ENCODE assay signal across 1 cellular context in the genomic region with DNA sequence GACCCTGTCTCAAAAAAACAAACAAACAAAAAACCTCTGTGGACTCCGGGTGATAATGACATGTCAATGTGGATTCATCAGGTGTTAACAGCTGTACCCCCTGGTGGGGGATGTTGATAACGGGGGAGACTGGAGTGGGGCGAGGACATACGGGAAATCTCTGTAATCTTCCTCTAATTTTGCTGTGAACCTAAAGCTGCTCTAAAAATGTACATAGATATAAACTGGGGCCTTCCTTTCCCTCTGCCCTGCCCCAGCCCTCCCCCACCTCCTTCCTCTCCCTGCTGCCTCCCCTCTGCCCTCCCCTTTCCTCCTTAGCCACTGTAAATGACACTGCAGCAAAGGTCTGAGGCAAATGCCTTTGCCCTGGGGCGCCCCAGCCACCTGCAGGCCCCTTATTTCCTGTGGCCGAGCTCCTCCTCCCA.
TF ChIP-seq lines count a peak whose summit lies in the region.

No MANE protein-coding gene starts in this region.

TF ChIP-seq in HepG2, 621 proteins besides CTCF, POLR2A, EP300 and RAD21:
- no peak for TF ChIP-seq KLF15 (CRISPR knock-in tag; IDR thresholded peaks at IDR 0.05; ENCODE audit: borderline replicate concordance)
- TF ChIP-seq ZNF644 (CRISPR knock-in tag; IDR thresholded peaks at IDR 0.05; ENCODE audit: low read depth) = no peak
- TF ChIP-seq, protein P1, sequence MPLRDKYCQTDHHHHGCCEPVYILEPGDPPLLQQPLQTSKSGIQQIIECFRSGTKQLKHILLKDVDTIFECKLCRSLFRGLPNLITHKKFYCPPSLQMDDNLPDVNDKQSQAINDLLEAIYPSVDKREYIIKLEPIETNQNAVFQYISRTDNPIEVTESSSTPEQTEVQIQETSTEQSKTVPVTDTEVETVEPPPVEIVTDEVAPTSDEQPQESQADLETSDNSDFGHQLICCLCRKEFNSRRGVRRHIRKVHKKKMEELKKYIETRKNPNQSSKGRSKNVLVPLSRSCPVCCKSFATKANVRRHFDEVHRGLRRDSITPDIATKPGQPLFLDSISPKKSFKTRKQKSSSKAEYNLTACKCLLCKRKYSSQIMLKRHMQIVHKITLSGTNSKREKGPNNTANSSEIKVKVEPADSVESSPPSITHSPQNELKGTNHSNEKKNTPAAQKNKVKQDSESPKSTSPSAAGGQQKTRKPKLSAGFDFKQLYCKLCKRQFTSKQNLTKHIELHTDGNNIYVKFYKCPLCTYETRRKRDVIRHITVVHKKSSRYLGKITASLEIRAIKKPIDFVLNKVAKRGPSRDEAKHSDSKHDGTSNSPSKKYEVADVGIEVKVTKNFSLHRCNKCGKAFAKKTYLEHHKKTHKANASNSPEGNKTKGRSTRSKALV (CRISPR knock-in tag; IDR thresholded peaks at IDR 0.05) = no peak
- TF ChIP-seq DMAP1 (CRISPR knock-in tag; IDR thresholded peaks at IDR 0.05) = no peak
- TF ChIP-seq, protein P2, sequence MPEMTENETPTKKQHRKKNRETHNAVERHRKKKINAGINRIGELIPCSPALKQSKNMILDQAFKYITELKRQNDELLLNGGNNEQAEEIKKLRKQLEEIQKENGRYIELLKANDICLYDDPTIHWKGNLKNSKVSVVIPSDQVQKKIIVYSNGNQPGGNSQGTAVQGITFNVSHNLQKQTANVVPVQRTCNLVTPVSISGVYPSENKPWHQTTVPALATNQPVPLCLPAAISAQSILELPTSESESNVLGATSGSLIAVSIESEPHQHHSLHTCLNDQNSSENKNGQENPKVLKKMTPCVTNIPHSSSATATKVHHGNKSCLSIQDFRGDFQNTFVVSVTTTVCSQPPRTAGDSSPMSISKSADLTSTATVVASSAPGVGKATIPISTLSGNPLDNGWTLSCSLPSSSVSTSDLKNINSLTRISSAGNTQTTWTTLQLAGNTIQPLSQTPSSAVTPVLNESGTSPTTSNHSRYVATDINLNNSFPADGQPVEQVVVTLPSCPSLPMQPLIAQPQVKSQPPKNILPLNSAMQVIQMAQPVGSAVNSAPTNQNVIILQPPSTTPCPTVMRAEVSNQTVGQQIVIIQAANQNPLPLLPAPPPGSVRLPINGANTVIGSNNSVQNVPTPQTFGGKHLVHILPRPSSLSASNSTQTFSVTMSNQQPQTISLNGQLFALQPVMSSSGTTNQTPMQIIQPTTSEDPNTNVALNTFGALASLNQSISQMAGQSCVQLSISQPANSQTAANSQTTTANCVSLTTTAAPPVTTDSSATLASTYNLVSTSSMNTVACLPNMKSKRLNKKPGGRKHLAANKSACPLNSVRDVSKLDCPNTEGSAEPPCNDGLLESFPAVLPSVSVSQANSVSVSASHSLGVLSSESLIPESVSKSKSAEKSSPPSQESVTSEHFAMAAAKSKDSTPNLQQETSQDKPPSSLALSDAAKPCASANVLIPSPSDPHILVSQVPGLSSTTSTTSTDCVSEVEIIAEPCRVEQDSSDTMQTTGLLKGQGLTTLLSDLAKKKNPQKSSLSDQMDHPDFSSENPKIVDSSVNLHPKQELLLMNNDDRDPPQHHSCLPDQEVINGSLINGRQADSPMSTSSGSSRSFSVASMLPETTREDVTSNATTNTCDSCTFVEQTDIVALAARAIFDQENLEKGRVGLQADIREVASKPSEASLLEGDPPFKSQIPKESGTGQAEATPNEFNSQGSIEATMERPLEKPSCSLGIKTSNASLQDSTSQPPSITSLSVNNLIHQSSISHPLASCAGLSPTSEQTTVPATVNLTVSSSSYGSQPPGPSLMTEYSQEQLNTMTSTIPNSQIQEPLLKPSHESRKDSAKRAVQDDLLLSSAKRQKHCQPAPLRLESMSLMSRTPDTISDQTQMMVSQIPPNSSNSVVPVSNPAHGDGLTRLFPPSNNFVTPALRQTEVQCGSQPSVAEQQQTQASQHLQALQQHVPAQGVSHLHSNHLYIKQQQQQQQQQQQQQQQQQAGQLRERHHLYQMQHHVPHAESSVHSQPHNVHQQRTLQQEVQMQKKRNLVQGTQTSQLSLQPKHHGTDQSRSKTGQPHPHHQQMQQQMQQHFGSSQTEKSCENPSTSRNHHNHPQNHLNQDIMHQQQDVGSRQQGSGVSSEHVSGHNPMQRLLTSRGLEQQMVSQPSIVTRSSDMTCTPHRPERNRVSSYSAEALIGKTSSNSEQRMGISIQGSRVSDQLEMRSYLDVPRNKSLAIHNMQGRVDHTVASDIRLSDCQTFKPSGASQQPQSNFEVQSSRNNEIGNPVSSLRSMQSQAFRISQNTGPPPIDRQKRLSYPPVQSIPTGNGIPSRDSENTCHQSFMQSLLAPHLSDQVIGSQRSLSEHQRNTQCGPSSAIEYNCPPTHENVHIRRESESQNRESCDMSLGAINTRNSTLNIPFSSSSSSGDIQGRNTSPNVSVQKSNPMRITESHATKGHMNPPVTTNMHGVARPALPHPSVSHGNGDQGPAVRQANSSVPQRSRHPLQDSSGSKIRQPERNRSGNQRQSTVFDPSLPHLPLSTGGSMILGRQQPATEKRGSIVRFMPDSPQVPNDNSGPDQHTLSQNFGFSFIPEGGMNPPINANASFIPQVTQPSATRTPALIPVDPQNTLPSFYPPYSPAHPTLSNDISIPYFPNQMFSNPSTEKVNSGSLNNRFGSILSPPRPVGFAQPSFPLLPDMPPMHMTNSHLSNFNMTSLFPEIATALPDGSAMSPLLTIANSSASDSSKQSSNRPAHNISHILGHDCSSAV (CRISPR knock-in tag; IDR thresholded peaks at IDR 0.05; ENCODE audit: borderline replicate concordance) = no peak
- TF ChIP-seq, protein P3, sequence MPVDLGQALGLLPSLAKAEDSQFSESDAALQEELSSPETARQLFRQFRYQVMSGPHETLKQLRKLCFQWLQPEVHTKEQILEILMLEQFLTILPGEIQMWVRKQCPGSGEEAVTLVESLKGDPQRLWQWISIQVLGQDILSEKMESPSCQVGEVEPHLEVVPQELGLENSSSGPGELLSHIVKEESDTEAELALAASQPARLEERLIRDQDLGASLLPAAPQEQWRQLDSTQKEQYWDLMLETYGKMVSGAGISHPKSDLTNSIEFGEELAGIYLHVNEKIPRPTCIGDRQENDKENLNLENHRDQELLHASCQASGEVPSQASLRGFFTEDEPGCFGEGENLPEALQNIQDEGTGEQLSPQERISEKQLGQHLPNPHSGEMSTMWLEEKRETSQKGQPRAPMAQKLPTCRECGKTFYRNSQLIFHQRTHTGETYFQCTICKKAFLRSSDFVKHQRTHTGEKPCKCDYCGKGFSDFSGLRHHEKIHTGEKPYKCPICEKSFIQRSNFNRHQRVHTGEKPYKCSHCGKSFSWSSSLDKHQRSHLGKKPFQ (CRISPR knock-in tag; IDR thresholded peaks at IDR 0.05; ENCODE audit: insufficient replicate concordance) = no peak
- TF ChIP-seq, protein P4, sequence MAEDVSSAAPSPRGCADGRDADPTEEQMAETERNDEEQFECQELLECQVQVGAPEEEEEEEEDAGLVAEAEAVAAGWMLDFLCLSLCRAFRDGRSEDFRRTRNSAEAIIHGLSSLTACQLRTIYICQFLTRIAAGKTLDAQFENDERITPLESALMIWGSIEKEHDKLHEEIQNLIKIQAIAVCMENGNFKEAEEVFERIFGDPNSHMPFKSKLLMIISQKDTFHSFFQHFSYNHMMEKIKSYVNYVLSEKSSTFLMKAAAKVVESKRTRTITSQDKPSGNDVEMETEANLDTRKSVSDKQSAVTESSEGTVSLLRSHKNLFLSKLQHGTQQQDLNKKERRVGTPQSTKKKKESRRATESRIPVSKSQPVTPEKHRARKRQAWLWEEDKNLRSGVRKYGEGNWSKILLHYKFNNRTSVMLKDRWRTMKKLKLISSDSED (CRISPR knock-in tag; IDR thresholded peaks at IDR 0.05) = no peak
- TF ChIP-seq ARHGAP35 (CRISPR knock-in tag; IDR thresholded peaks at IDR 0.05; ENCODE audit: borderline replicate concordance) = no peak
- TF ChIP-seq MBNL3 (CRISPR knock-in tag; conservative IDR thresholded peaks at IDR 0.05) = no peak
- no peak for TF ChIP-seq POLR2G (IDR thresholded peaks at IDR 0.05; ENCODE audit: low read depth, low read length)
- no peak for TF ChIP-seq ZNF253 (CRISPR knock-in tag; IDR thresholded peaks at IDR 0.05; ENCODE audit: borderline replicate concordance)
- no peak for TF ChIP-seq TAF1 (CRISPR knock-in tag; IDR thresholded peaks at IDR 0.05)
